Comparison of ENCODE assay signal across 8 cellular contexts in genomic region chr15:56244811-56245576, GRCh38. TPM values are rescaled to one million over a fixed set of nuclear protein-coding genes. Genes with fewer than 3 reads are reported as not detected.
DNase-seq lines count a peak whose midpoint lies in the region; ATAC-seq, FAIRE-seq and TF ChIP-seq lines count a peak whose summit lies in the region.

No MANE protein-coding gene starts in this region.

- TF ChIP-seq CTCF in AG04449 (IDR thresholded peaks at IDR 0.05; ENCODE audit: insufficient read depth, low read length, missing control alignments): no peak
- no peak for TF ChIP-seq CTCF in HFF-Myc (IDR thresholded peaks at IDR 0.05; ENCODE audit: low read depth, low read length, missing control alignments)
- TF ChIP-seq CTCF in H1 (IDR thresholded peaks at IDR 0.05; ENCODE audit: control extremely low read depth in 1 of 3, insufficient read depth in 1 of 3, low read depth in 1 of 3, low read length in 3 of 3): no peak
- TF ChIP-seq CTCF in tibial artery (IDR thresholded peaks at IDR 0.05): no peak

- CTCF ChIA-PET in AG04449 (lab: Yijun Ruan, JAX) (interaction anchor here (0.7 to 2.8 kb wide), 46 partner anchors 9 to 600 kb away, joined by 3 to 62 read pairs (median 4); partner anchors contain the start of gene MNS1), H1 (lab: Charles Lee; ENCODE audit: partially characterized antibody) (interaction anchor here (0.6 to 2.3 kb wide), 22 partner anchors 10 to 503 kb away, joined by 3 to 9 read pairs (median 3); no protein-coding TSS in a partner anchor)
- CTCF ChIA-PET in naive thymus-derived CD4-positive, alpha-beta T cell (lab: Charles Lee): interaction anchor here (0.6 to 1.4 kb wide), 8 partner anchors 10 to 1544 kb away, joined by 3 to 4 read pairs (median 3); partner anchors contain the start of gene RSL24D1

- H3K4me2 ChIP-seq in H1 (ENCODE audit: insufficient read depth in 1 of 2, low read depth in 2 of 2, low read length in 2 of 2): peak overlapping the region; percentile 69 to 78

- peaks cover 4% of the 10 kb centered on the region for H3K36me3 Mint-ChIP-seq in activated CD4-positive, alpha-beta T cell treated with anti-CD3 and anti-CD28 coated beads, Interleukin-2, amount 10 ng/mL, durations not matched to agents 24 days and 14 days (ENCODE audit: low read depth)
- H3K36me3 Mint-ChIP-seq in naive thymus-derived CD4-positive, alpha-beta T cell: peaks cover 0 to 5% (median 0%) of the 10 kb centered on the region in 5 donors

- peak overlapping the region; percentile 78; the same call in 1 of the 2 replicates for H2AK5ac ChIP-seq in H1 (ENCODE audit: low read depth, low read length)

- no peaks in the 10 kb centered on the region for H3K23me2 ChIP-seq in H1 (ENCODE audit: low read depth, low read length)

- peak overlapping the region; percentile 44 for H2BK120ac ChIP-seq in H1 (replicated peaks; ENCODE audit: low read depth, low read length)

- no peaks in the 10 kb centered on the region for H3K36me3 ChIP-seq in H1 (ENCODE audit: control insufficient read depth in 2 of 4, insufficient read depth in 4 of 4, low read length in 3 of 4)
- peaks cover 0 to 4% (median 0%) of the 10 kb centered on the region in 3 experiments for H3K36me3 ChIP-seq in naive thymus-derived CD4-positive, alpha-beta T cell (ENCODE audit: control insufficient read depth in 2 of 3, insufficient read depth in 3 of 3, low read length in 3 of 3)
- H3K36me3 ChIP-seq in tibial artery: no peaks in the 10 kb centered on the region

- FAIRE-seq in H1 (lab: Jason Lieb, UNC): no peak

- H3K27ac Mint-ChIP-seq in activated CD4-positive, alpha-beta T cell treated with anti-CD3 and anti-CD28 coated beads, Interleukin-2, amount 10 ng/mL, durations not matched to agents 24 days and 14 days: peak overlapping the region; percentile 99
- peak overlapping the region; percentile 55 to 99 (median 93) for H3K27ac Mint-ChIP-seq in naive thymus-derived CD4-positive, alpha-beta T cell

- H4K8ac ChIP-seq in H1 (ENCODE audit: extremely low read depth, insufficient read depth, low read length): no peak overlapping the region

- TF ChIP-seq POLR2A in H1 (IDR thresholded peaks at IDR 0.05; ENCODE audit: control extremely low read depth in 1 of 2, low read depth in 2 of 2, low read length in 2 of 2): no peak

- peak overlapping the region; percentile 91 for H2BK5ac ChIP-seq in H1 (ENCODE audit: low read depth, low read length)

- H3K9me3 ChIP-seq in H1 (ENCODE audit: insufficient read depth in 2 of 2, low read depth in 1 of 2, low read length in 1 of 2): no peaks in the 10 kb centered on the region
- no peaks in the 10 kb centered on the region for H3K9me3 ChIP-seq in naive thymus-derived CD4-positive, alpha-beta T cell (ENCODE audit: control insufficient read depth in 2 of 3, low read length in 3 of 3)
- H3K9me3 ChIP-seq in tibial artery: no peaks in the 10 kb centered on the region

- no peaks in the 10 kb centered on the region for H3K79me1 ChIP-seq in H1 (ENCODE audit: low read depth, low read length)

- H3K4me3 ChIP-seq in AG04449 (ENCODE audit: low read depth, low read length) (peak overlapping the region; percentile 72), HFF-Myc (replicated peaks; ENCODE audit: low read depth, low read length) (peak overlapping the region; percentile 71), H1 (ENCODE audit: extremely low read depth in 1 of 4, insufficient read depth in 2 of 4, low read depth in 3 of 4, low read length in 4 of 4) (peak overlapping the region; percentile 5 to 100 (median 60); a peak in 6 of 8 replicates), tibial artery (peak overlapping the region; percentile 92 to 96)
- peak overlapping the region; percentile 90 for H3K4me3 ChIP-seq in naive thymus-derived CD4-positive, alpha-beta T cell (ENCODE audit: low read length)

- TF ChIP-seq RAD21 in H1 (IDR thresholded peaks at IDR 0.05 in 1 of 2, conservative IDR thresholded peaks at IDR 0.05 in 1 of 2; ENCODE audit: low read depth in 2 of 2, low read length in 2 of 2): no peak

- H3K27ac ChIP-seq in H1 (ENCODE audit: low read depth, low read length) (peak overlapping the region; percentile 44; the same call in 1 of the 2 replicates), tibial artery (peak overlapping the region; percentile 79 to 92)
- peak overlapping the region; percentile 65 for H3K27ac ChIP-seq in naive thymus-derived CD4-positive, alpha-beta T cell (ENCODE audit: low read depth, low read length)

- DNase-seq in AG04449 (ENCODE audit: low read depth, low spot score) (no peak), HFF-Myc (ENCODE audit: extremely low read depth, low read depth) (no peak), H1 (ENCODE audit: low read depth in 1 of 2, low spot score in 2 of 2) (no peak), tibial artery (peak in 1 of 2 donors; percentile 64), DMS79 treated with DMSO at 0.1 percent for 48 hours (lab: John Stamatoyannopoulos, UW) (no peak)
- peak; percentile 74 for DNase-seq in activated CD4-positive, alpha-beta T cell treated with anti-CD3 and anti-CD28 coated beads, Interleukin-2, amount 10 ng/mL, durations not matched to agents 24 days and 14 days
- DNase-seq in naive thymus-derived CD4-positive, alpha-beta T cell: peak in 7 of 9 donors; percentile 16 to 34 (median 20)

- H3K4me3 Mint-ChIP-seq in activated CD4-positive, alpha-beta T cell treated with anti-CD3 and anti-CD28 coated beads, Interleukin-2, amount 10 ng/mL, durations not matched to agents 24 days and 14 days: peak overlapping the region; percentile 98
- peak overlapping the region; percentile 75 to 96 (median 88) for H3K4me3 Mint-ChIP-seq in naive thymus-derived CD4-positive, alpha-beta T cell

- no peaks in the 10 kb centered on the region for H4K20me1 ChIP-seq in H1 (replicated peaks in 1 of 2; ENCODE audit: control insufficient read depth in 1 of 2, insufficient read depth in 2 of 2, low read length in 2 of 2)

- H2BK20ac ChIP-seq in H1 (ENCODE audit: low read length): 0 out of 2 replicates have a peak overlapping the region, but pooled peaks have one; percentile 55

- POLR2A ChIA-PET in AG04449 (lab: Yijun Ruan, JAX): interaction anchor here (1.2 kb wide), 1 partner anchor 11 kb away, joined by 4 read pairs; no protein-coding TSS in a partner anchor
- POLR2A ChIA-PET in H1 (lab: Charles Lee; ENCODE audit: partially characterized antibody): interaction anchor here (0.6 to 1.5 kb wide), 21 partner anchors 8 to 249 kb away, joined by 3 to 7 read pairs (median 3); partner anchors contain the start of gene MNS1
- POLR2A ChIA-PET in naive thymus-derived CD4-positive, alpha-beta T cell (lab: Charles Lee): interaction anchor here (0.6 to 1.0 kb wide), 5 partner anchors 10 to 1462 kb away, joined by 3 to 4 read pairs (median 3); partner anchors contain the start of gene POLR2M

- peak overlapping the region; percentile 96 for H3K4ac ChIP-seq in H1 (replicated peaks; ENCODE audit: insufficient read length, low read depth, low read length)

- H3K23ac ChIP-seq in H1 (ENCODE audit: insufficient read length): no peak overlapping the region

- H4K5ac ChIP-seq in H1 (ENCODE audit: insufficient read length, low read depth, low read length): peak overlapping the region; percentile 70

- no peak overlapping the region for H3K14ac ChIP-seq in H1 (ENCODE audit: insufficient read length)

- H3K9ac ChIP-seq in H1 (replicated peaks in 1 of 4; ENCODE audit: extremely low read depth in 1 of 4, low read depth in 3 of 4, low read length in 3 of 4): peak overlapping the region in 2 of 4 experiments; percentile 10 to 18; a peak in 3 of 7 replicates

- intact Hi-C loops in activated CD4-positive, alpha-beta T cell treated with anti-CD3 and anti-CD28 coated beads, Interleukin-2, amount 10 ng/mL, durations not matched to agents 24 days and 14 days (cut with micrococcal nuclease): loop anchor here (2.0 to 10.0 kb wide), 8 partner anchors 38 to 907 kb away; partner anchors contain the start of genes CCPG1, NEDD4, PIERCE2 and TEX9
- intact Hi-C loops in naive thymus-derived CD4-positive, alpha-beta T cell (cut with micrococcal nuclease): loop anchor here (1.0 to 10.0 kb wide), 14 partner anchors 38 to 1462 kb away; partner anchors contain the start of genes CCPG1 (in 1 of the 2), NEDD4 (in 1 of the 2), PIERCE2 (in 1 of the 2) and POLR2M (in 1 of the 2)
- intact Hi-C loops in tibial artery (cut with DNase I; ENCODE audit: low total_unique reads): loop anchor here (5.0 kb wide), 1 partner anchor 253 kb away; the partner anchor contains the start of gene NEDD4

- no peak for TF ChIP-seq EP300 in H1 (IDR thresholded peaks at IDR 0.05; ENCODE audit: borderline replicate concordance in 1 of 2, low read depth in 2 of 2, low read length in 2 of 2)

- ATAC-seq in naive thymus-derived CD4-positive, alpha-beta T cell: no peak
- ATAC-seq in GM21526 (IDR thresholded peaks at IDR 0.05; ENCODE audit: low FRiP score, unreplicated experiment): no peak

- peaks cover 9 to 28% of the 10 kb centered on the region in 2 experiments; a peak in 3 of 4 replicates for H3K79me2 ChIP-seq in H1 (ENCODE audit: control insufficient read depth in 1 of 2, insufficient read depth in 2 of 2, low read length in 2 of 2)

- 60% methylated on average over 9 of the region's 10 CpGs; no CpG with 5 or more reads in 1 of the 2 experiments for WGBS in H1 (ENCODE audit: extremely low coverage in 1 of 2, insufficient coverage in 1 of 2, insufficient read length in 1 of 2, insufficient replicate concordance in 2 of 2, low coverage in 1 of 2, low lambda C conversion rate in 2 of 2, missing lambda C conversion rate in 1 of 2), 2 experiments

- H2AFZ ChIP-seq in H1 (ENCODE audit: low read length): no peak overlapping the region

- peaks cover 7 to 15% (median 11%) of the 10 kb centered on the region in 4 experiments; a peak in 6 of 7 replicates for H3K4me1 ChIP-seq in H1 (replicated peaks in 1 of 4; ENCODE audit: control insufficient read depth in 3 of 4, insufficient read depth in 4 of 4, low read length in 3 of 4)
- peaks cover 11 to 15% of the 10 kb centered on the region in 2 donors for H3K4me1 ChIP-seq in naive thymus-derived CD4-positive, alpha-beta T cell (ENCODE audit: control insufficient read depth in 2 of 2, insufficient read depth in 2 of 2, low read length in 2 of 2)
- peaks cover 0 to 31% (median 14%) of the 10 kb centered on the region in 4 donors for H3K4me1 ChIP-seq in tibial artery

- peak overlapping the region; percentile 86 for H2BK12ac ChIP-seq in H1 (ENCODE audit: low read depth, low read length)

- peak overlapping the region; percentile 94 for H4K91ac ChIP-seq in H1 (replicated peaks; ENCODE audit: insufficient read length, low read length)

- H3K18ac ChIP-seq in H1 (ENCODE audit: extremely low read depth, low read length): peak overlapping the region; percentile 82

- peaks cover 2% of the 10 kb centered on the region for H3K27me3 Mint-ChIP-seq in activated CD4-positive, alpha-beta T cell treated with anti-CD3 and anti-CD28 coated beads, Interleukin-2, amount 10 ng/mL, durations not matched to agents 24 days and 14 days
- H3K27me3 Mint-ChIP-seq in naive thymus-derived CD4-positive, alpha-beta T cell: peaks cover 0 to 1% (median 0%) of the 10 kb centered on the region in 5 donors

- peaks cover 33% of the 10 kb centered on the region for H3K4me1 Mint-ChIP-seq in activated CD4-positive, alpha-beta T cell treated with anti-CD3 and anti-CD28 coated beads, Interleukin-2, amount 10 ng/mL, durations not matched to agents 24 days and 14 days
- peaks cover 14 to 50% (median 40%) of the 10 kb centered on the region in 7 donors for H3K4me1 Mint-ChIP-seq in naive thymus-derived CD4-positive, alpha-beta T cell

- peak overlapping the region; percentile 56 for H3K56ac ChIP-seq in H1 (replicated peaks; ENCODE audit: insufficient read length, low read depth, low read length)

- H3K27me3 ChIP-seq in H1 (replicated peaks in 1 of 4; ENCODE audit: control insufficient read depth in 3 of 4, extremely low read depth in 1 of 4, insufficient read depth in 3 of 4, low read length in 3 of 4): no peaks in the 10 kb centered on the region
- H3K27me3 ChIP-seq in naive thymus-derived CD4-positive, alpha-beta T cell (ENCODE audit: control insufficient read depth in 2 of 2, insufficient read depth in 2 of 2, low read length in 2 of 2): no peaks in the 10 kb centered on the region
- H3K27me3 ChIP-seq in tibial artery: no peaks in the 10 kb centered on the region

- H2BK15ac ChIP-seq in H1 (ENCODE audit: low read length): peak overlapping the region; percentile 76

- H3K9me3 Mint-ChIP-seq in activated CD4-positive, alpha-beta T cell treated with anti-CD3 and anti-CD28 coated beads, Interleukin-2, amount 10 ng/mL, durations not matched to agents 24 days and 14 days: no peaks in the 10 kb centered on the region
- H3K9me3 Mint-ChIP-seq in naive thymus-derived CD4-positive, alpha-beta T cell: no peaks in the 10 kb centered on the region

RNA-seq across cellular contexts. Expression of gene RFX7, which starts 1.3 kb away (rescaled TPM):
- total RNA-seq in activated CD4-positive, alpha-beta T cell treated with anti-CD3 and anti-CD28 coated beads, Interleukin-2, amount 10 ng/mL, durations not matched to agents 24 days and 14 days: 34.0 and 36.3 TPM in 2 replicates
- 40.9 and 41.9 TPM in 2 replicates for total RNA-seq in H1 (2021; fragmentation: NEBNext Ultra II Directional; extraction: Animal tissue kit (Norgen Biotek cat#: 25700))
- 9.4 and 10.4 TPM in 2 replicates for polyA plus RNA-seq in H1 (2011; rRNA removed)
- 8.1 TPM for polyA plus RNA-seq in H1 (2011; cell fraction: cytosol; rRNA removed)
- polyA plus RNA-seq in H1 (2011; cell fraction: nucleus; rRNA removed): 24.4 TPM
- 11.0 to 23.2 TPM (median 16.2 TPM) in 4 replicates for polyA plus RNA-seq in H1 (2012, experiment 1 of 2)
- polyA plus RNA-seq in H1 (2012, experiment 2 of 2): 0.70 TPM
- 18.4 TPM for polyA plus RNA-seq in H1 (2013, experiment 1 of 2)
- polyA plus RNA-seq in H1 (2013, experiment 2 of 2): 18.0 TPM
- 49.2 and 59.8 TPM in 2 replicates for polyA minus RNA-seq in H1 (2011; rRNA and poly(A)+ RNA removed)
- 23.7 TPM for polyA minus RNA-seq in H1 (2011; cell fraction: cytosol; rRNA and poly(A)+ RNA removed)
- 51.8 TPM for polyA minus RNA-seq in H1 (2011; cell fraction: nucleus; rRNA and poly(A)+ RNA removed)
- 10 to 100 TPM; 21.2 to 48.7 (median 29.5) TPM for total RNA-seq in naive thymus-derived CD4-positive, alpha-beta T cell
- 1 to 10 TPM; 4.1 to 5.0 TPM for polyA plus RNA-seq in naive thymus-derived CD4-positive, alpha-beta T cell

Comparison
In these comparisons a context has a peak if more than half of its experiments do, and no peak if none do; other contexts are left out.
1. DNase-seq: peak in activated CD4-positive, alpha-beta T cell treated with anti-CD3 and anti-CD28 coated beads, Interleukin-2, amount 10 ng/mL, durations not matched to agents 24 days and 14 days (single experiment) and naive thymus-derived CD4-positive, alpha-beta T cell (7 of 9); none in AG04449 (single experiment), HFF-Myc (single experiment), H1 (0 of 2) and DMS79 treated with DMSO at 0.1 percent for 48 hours (single experiment).
2. Peak in every context shown above with its lines, with median percentiles within 50 percentile points of each other: H3K4me3 ChIP-seq and H3K27ac ChIP-seq.